Comparison of ENCODE assay signal across 23 cellular contexts in the genomic region with DNA sequence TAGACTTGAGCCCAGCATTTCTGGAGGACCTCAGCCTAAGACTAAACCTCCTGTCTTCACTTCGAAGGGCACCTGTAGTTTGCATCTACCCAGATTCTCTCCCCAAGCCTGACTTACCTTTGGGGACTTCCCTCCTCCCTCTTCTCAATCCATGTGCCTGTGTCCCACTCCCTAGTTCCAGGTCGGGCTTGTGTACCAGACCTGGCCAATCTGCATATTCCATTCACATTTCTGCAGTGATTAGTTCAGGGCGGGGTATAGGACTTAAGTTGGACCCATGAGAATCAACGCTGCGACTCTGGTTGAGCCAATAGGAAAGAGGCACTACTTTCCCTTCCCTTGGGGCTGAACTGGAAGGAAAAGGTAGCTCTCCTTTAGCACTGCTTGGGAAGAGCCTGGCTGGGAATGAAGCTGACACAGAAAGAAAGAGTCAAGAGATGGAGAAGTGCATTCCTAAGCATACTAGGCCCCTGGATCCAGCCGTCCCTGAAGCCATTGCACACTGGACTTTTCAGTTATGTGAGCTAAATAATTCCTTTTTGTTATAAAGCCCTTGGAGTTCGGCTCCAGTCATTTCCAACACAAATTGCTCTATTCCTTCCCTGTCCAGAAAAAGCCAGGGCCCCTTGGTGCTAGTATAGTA. TPM values are rescaled to one million over a fixed set of nuclear protein-coding genes. Genes with fewer than 3 reads are reported as not detected.
DNase-seq lines count a peak whose midpoint lies in the region; ATAC-seq and TF ChIP-seq lines count a peak whose summit lies in the region.
"Had no signal": no experiment of that assay in that cellular context is flagged by ENCODE, and none has a peak within 500 bp of the region (broad histone marks: within the 10 kb centered on the region; RNA-seq: fewer than 3 reads in every experiment).

No MANE protein-coding gene starts in this region.

- no peaks in the 10 kb centered on the region for H3K36me3 ChIP-seq in Panc1 (ENCODE audit: control insufficient read depth, insufficient read depth, low read length)
- no peaks in the 10 kb centered on the region for H3K36me3 ChIP-seq in sigmoid colon
- H3K36me3 ChIP-seq: SJCRH30, thoracic aorta had no signal

- H3K9me3 ChIP-seq in Panc1 (ENCODE audit: control insufficient read depth, insufficient read depth, low read depth, low read length) (no peaks in the 10 kb centered on the region), sigmoid colon (no peaks in the 10 kb centered on the region)
- H3K9me3 ChIP-seq: neutrophil, SJCRH30, thoracic aorta had no signal

- CTCF ChIA-PET in activated naive CD4-positive, alpha-beta T cell treated with anti-CD3 and anti-CD28 coated beads for 36 hours (lab: Charles Lee), result interaction anchor here (0.6 to 8.7 kb wide), 10 partner anchors 15 to 431 kb away, joined by 3 to 163 read pairs (median 4); partner anchors contain the start of genes CBFB, CES3 and CES4A
- CTCF ChIA-PET in Panc1 (lab: Charles Lee), result interaction anchor here (0.6 kb wide), 1 partner anchor 176 kb away, joined by 5 read pairs; no protein-coding TSS in a partner anchor

- no peak for TF ChIP-seq POLR2A in sigmoid colon (IDR thresholded peaks at IDR 0.05)

- peaks cover 14% of the 10 kb centered on the region for H3K27me3 Mint-ChIP-seq in activated naive CD4-positive, alpha-beta T cell treated with anti-CD3 and anti-CD28 coated beads for 36 hours (ENCODE audit: low read depth)
- H3K27me3 Mint-ChIP-seq in effector memory CD8-positive, alpha-beta T cell, result peaks cover 4 to 16% of the 10 kb centered on the region in 2 donors

- 80 to 84% methylated on average over 7 of the region's 7 CpGs for WGBS in sigmoid colon, 2 donors

- H3K36me3 Mint-ChIP-seq in activated naive CD4-positive, alpha-beta T cell treated with anti-CD3 and anti-CD28 coated beads for 36 hours (ENCODE audit: low read depth), result peaks cover 6% of the 10 kb centered on the region
- H3K36me3 Mint-ChIP-seq in effector memory CD8-positive, alpha-beta T cell (ENCODE audit: insufficient read depth), result peaks cover 53% of the 10 kb centered on the region
- H3K36me3 Mint-ChIP-seq: mesothelial cell of epicardium had no signal

- H3K4me3 ChIP-seq in Panc1 (ENCODE audit: low read depth in 2 of 2, low read length in 2 of 2), result no peak overlapping the region
- no peak overlapping the region for H3K4me3 ChIP-seq in sigmoid colon
- H3K4me3 ChIP-seq: PC-9, SJCRH30, thoracic aorta had no signal

- POLR2A ChIA-PET in Panc1 (lab: Charles Lee), result no interaction called here

- no peak for TF ChIP-seq EP300 in sigmoid colon (IDR thresholded peaks at IDR 0.05)

- no peak for DNase-seq in activated naive CD4-positive, alpha-beta T cell treated with anti-CD3 and anti-CD28 coated beads for 36 hours
- DNase-seq in activated naive CD4-positive, alpha-beta T cell treated with anti-CD3 and anti-CD28 coated beads, Interleukin-2, amount 50 U/mL, for 16 hours, result no peak
- DNase-seq in Panc1 (ENCODE audit: low read depth, low spot score) (no peak), sigmoid colon (peak; percentile 17), Right ventricle myocardium inferior (ENCODE audit: missing footprints) (no peak), NCI-H146 (lab: John Stamatoyannopoulos, UW) (no peak)
- DNase-seq in effector memory CD8-positive, alpha-beta T cell, result no peak
- DNase-seq in NK-92 treated with Interleukin-12 subunit alpha and Interleukin-12 subunit beta, amount 100 ng/mL, for 24 hours (lab: John Stamatoyannopoulos, UW), result no peak
- DNase-seq: activated CD4-positive, alpha-beta T cell treated with anti-CD3 and anti-CD28 coated beads, Interleukin-2, amount 50 U/mL, for 1 hour; caudate nucleus; DND-41; glutamatergic neuron; HFFc6; NCI-H1694 treated with DMSO at 0.1 percent for 48 hours; NCI-H774; PC-9; SJCRH30; T1000 had no signal

- in situ Hi-C loops in Panc1 (cut with HindIII; ENCODE audit: low pct_unique_long_range_greater_than_20kb, low sequenced_read_pairs), result no loop called here

- H3K4me1 ChIP-seq in Panc1 (ENCODE audit: control insufficient read depth, insufficient read depth, low read length) (peaks cover 3% of the 10 kb centered on the region; the same call in 1 of the 2 replicates), sigmoid colon (peaks cover 0 to 50% (median 46%) of the 10 kb centered on the region in 4 donors)

- no peaks in the 10 kb centered on the region for H3K9me3 Mint-ChIP-seq in activated naive CD4-positive, alpha-beta T cell treated with anti-CD3 and anti-CD28 coated beads for 36 hours
- no peaks in the 10 kb centered on the region for H3K9me3 Mint-ChIP-seq in effector memory CD8-positive, alpha-beta T cell
- H3K9me3 Mint-ChIP-seq: HFFc6, mesothelial cell of epicardium had no signal

- peak overlapping the region; percentile 59 for H3K27ac Mint-ChIP-seq in activated naive CD4-positive, alpha-beta T cell treated with anti-CD3 and anti-CD28 coated beads for 36 hours
- H3K27ac Mint-ChIP-seq in effector memory CD8-positive, alpha-beta T cell, result peak overlapping the region; percentile 97 to 98
- H3K27ac Mint-ChIP-seq: HFFc6, mesothelial cell of epicardium had no signal

- ATAC-seq in Panc1 (no peak), Right ventricle myocardium inferior (no peak)
- ATAC-seq in effector memory CD8-positive, alpha-beta T cell (replicated peaks), result no peak
- ATAC-seq: left lobe of liver had no signal

- TSS peak; percentile 62 for BruUV-seq in Panc1 (replicated peaks; lab: Mats Ljungman, UMichigan)

- H3K27me3 ChIP-seq in Panc1 (ENCODE audit: control insufficient read depth, insufficient read depth, low read length) (no peaks in the 10 kb centered on the region), sigmoid colon (peaks cover 0 to 31% (median 17%) of the 10 kb centered on the region in 3 donors)

- H3K27ac ChIP-seq in Panc1 (ENCODE audit: low read length), result no peak overlapping the region
- H3K27ac ChIP-seq in sigmoid colon, result no peak overlapping the region
- H3K27ac ChIP-seq: HL-60, PC-9, SJCRH30, thoracic aorta had no signal

- H3K4me1 Mint-ChIP-seq in activated naive CD4-positive, alpha-beta T cell treated with anti-CD3 and anti-CD28 coated beads for 36 hours (ENCODE audit: low read depth), result peaks cover 36% of the 10 kb centered on the region
- H3K4me1 Mint-ChIP-seq in effector memory CD8-positive, alpha-beta T cell (ENCODE audit: low read depth in 2 of 2), result peaks cover 50 to 55% of the 10 kb centered on the region in 2 donors

- intact Hi-C loops in activated naive CD4-positive, alpha-beta T cell treated with anti-CD3 and anti-CD28 coated beads for 36 hours (cut with micrococcal nuclease), result loop anchor here (10.0 kb wide), 1 partner anchor 238 kb away; the partner anchor contains the start of gene TPPP3
- intact Hi-C loops in Panc1 (cut with micrococcal nuclease; ENCODE audit: unreplicated experiment), result loop anchor here (10.0 kb wide), 2 partner anchors 142 to 182 kb away; no protein-coding TSS in a partner anchor
- intact Hi-C loops in sigmoid colon (cut with DNase I), result loop anchor here (5.0 to 10.0 kb wide), 2 partner anchors 45 to 262 kb away; no protein-coding TSS in a partner anchor
- intact Hi-C loops in Right ventricle myocardium inferior (cut with DNase I), result loop anchor here (5.0 kb wide), 2 partner anchors 45 to 130 kb away; partner anchors contain the start of gene CBFB

- TF ChIP-seq CTCF in Panc1 (IDR thresholded peaks at IDR 0.05), result no peak
- no peak for TF ChIP-seq CTCF in sigmoid colon (IDR thresholded peaks at IDR 0.05)

- no peak overlapping the region for H3K4me3 Mint-ChIP-seq in activated naive CD4-positive, alpha-beta T cell treated with anti-CD3 and anti-CD28 coated beads for 36 hours
- peak overlapping the region; percentile 79 to 87 for H3K4me3 Mint-ChIP-seq in effector memory CD8-positive, alpha-beta T cell
- H3K4me3 Mint-ChIP-seq: HFFc6 had no signal

RNA-seq across cellular contexts. Expression of gene TRADD, which starts 2.5 kb away (rescaled TPM):
- 10 to 100 TPM; 17.7 to 21.1 TPM for total RNA-seq in activated naive CD4-positive, alpha-beta T cell treated with anti-CD3 and anti-CD28 coated beads for 36 hours
- total RNA-seq in Panc1 (2021; ENCODE audit: unreplicated experiment), result 18.5 TPM
- polyA plus RNA-seq in Panc1 (2012; ENCODE audit: insufficient read length), result 32.3 TPM
- total RNA-seq in sigmoid colon, result 10 to 100 TPM; 16.1 to 23.2 (median 19.6) TPM
- polyA plus RNA-seq in sigmoid colon, result 10 to 100 TPM; 23.4 to 30.2 (median 26.4) TPM
- total RNA-seq in Right ventricle myocardium inferior, result 8.2 TPM

RNA-seq across cellular contexts. Expression of gene FBXL8, which starts 2.5 kb away (rescaled TPM):
- 10 to 100 TPM; 13.8 to 15.3 TPM for total RNA-seq in activated naive CD4-positive, alpha-beta T cell treated with anti-CD3 and anti-CD28 coated beads for 36 hours
- 17.8 TPM for total RNA-seq in Panc1 (2021; ENCODE audit: unreplicated experiment)
- 21.9 TPM for polyA plus RNA-seq in Panc1 (2012; ENCODE audit: insufficient read length)
- total RNA-seq in sigmoid colon, result 10 to 100 TPM in 2 of 4 donors, 1 to 10 TPM in 2; 7.5 to 11.8 (median 9.7) TPM
- polyA plus RNA-seq in sigmoid colon, result 10 to 100 TPM in 2 of 3 donors, 1 to 10 TPM in 1; 4.9 to 19.1 (median 10.8) TPM
- total RNA-seq in Right ventricle myocardium inferior, result 10.8 TPM

RNA-seq across cellular contexts. Expression of gene B3GNT9, which starts 6.4 kb away (rescaled TPM):
- total RNA-seq in activated naive CD4-positive, alpha-beta T cell treated with anti-CD3 and anti-CD28 coated beads for 36 hours, result 1 to 10 TPM; 1.1 to 1.2 TPM
- total RNA-seq in Panc1 (2021; ENCODE audit: unreplicated experiment), result 11.5 TPM
- polyA plus RNA-seq in Panc1 (2012; ENCODE audit: insufficient read length), result 13.8 TPM
- total RNA-seq in sigmoid colon, result 10 to 100 TPM in 3 of 4 donors, 1 to 10 TPM in 1; 8.7 to 18.8 (median 12.2) TPM
- 1 to 10 TPM in 2 of 3 donors, under 1 TPM in 1; 0.46 to 4.9 (median 1.2) TPM for polyA plus RNA-seq in sigmoid colon
- total RNA-seq in Right ventricle myocardium inferior, result 9.3 TPM

RNA-seq across cellular contexts. Expression of gene HSF4, which starts 7.3 kb away (rescaled TPM):
- 10 to 100 TPM; 11.1 to 12.3 TPM for total RNA-seq in activated naive CD4-positive, alpha-beta T cell treated with anti-CD3 and anti-CD28 coated beads for 36 hours
- total RNA-seq in Panc1 (2021; ENCODE audit: unreplicated experiment), result 38.6 TPM
- 53.0 TPM for polyA plus RNA-seq in Panc1 (2012; ENCODE audit: insufficient read length)
- 100 to 1,000 TPM in 1 of 4 donors, 10 to 100 TPM in 3; 21.2 to 109 (median 25.8) TPM for total RNA-seq in sigmoid colon
- polyA plus RNA-seq in sigmoid colon, result 10 to 100 TPM in 1 of 3 donors, 1 to 10 TPM in 2; 1.2 to 17.9 (median 3.6) TPM
- total RNA-seq in Right ventricle myocardium inferior, result 49.9 TPM

RNA-seq across cellular contexts. Expression of gene NOL3, which starts 13.1 kb away (rescaled TPM):
- total RNA-seq in activated naive CD4-positive, alpha-beta T cell treated with anti-CD3 and anti-CD28 coated beads for 36 hours, result 1 to 10 TPM; 3.8 to 4.4 TPM
- total RNA-seq in Panc1 (2021; ENCODE audit: unreplicated experiment) (27.9 TPM), sigmoid colon (10 to 100 TPM; 23.2 to 36.7 (median 25.9) TPM), Right ventricle myocardium inferior (109 TPM)
- polyA plus RNA-seq in Panc1 (2012; ENCODE audit: insufficient read length), result 63.2 TPM
- polyA plus RNA-seq in sigmoid colon, result 10 to 100 TPM; 12.7 to 23.9 (median 13.2) TPM
